18 cellular contexts compared by ENCODE assay signal in the genomic region with DNA sequence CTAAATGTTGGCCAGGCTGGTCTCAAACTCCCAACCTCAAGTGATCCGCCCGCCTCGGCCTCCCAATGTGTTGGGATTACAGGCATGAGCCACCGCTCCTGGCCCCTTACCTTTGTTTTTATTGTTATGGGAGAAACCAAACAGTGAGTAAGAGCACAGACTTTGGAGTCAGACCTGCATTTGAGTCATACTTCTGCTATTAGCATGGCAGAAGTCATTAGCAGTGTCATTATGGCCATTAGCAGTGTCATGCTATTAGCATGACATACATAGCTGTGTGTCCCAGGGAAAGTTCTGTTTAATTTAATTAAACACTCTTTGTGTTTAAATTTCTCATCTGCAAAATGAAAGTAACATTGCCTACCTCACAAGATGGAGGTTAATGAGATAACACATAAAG.
"Had no signal": no experiment of that assay in that cellular context is flagged by ENCODE, and none has a peak within 500 bp of the region (broad histone marks: within the 10 kb centered on the region; RNA-seq: fewer than 3 reads in every experiment).

No MANE protein-coding gene starts in this region.

- H3K36me3 Mint-ChIP-seq: type B pancreatic cell had no signal

- H3K4me3 Mint-ChIP-seq: dendritic cell treated with granulocyte-macrophage colony-stimulating factor and Interleukin-4, amounts not matched to agents 40 ng/mL and 50 ng/mL, for 4 days; naive thymus-derived CD4-positive, alpha-beta T cell; nephron progenitor cell; type B pancreatic cell had no signal

- H3K27me3 Mint-ChIP-seq: dendritic cell treated with granulocyte-macrophage colony-stimulating factor and Interleukin-4, amounts not matched to agents 40 ng/mL and 50 ng/mL, for 4 days; naive thymus-derived CD4-positive, alpha-beta T cell; type B pancreatic cell had no signal

- H3K9me3 ChIP-seq: heart left ventricle, psoas muscle, sigmoid colon had no signal

- H3K27ac Mint-ChIP-seq: dendritic cell treated with granulocyte-macrophage colony-stimulating factor and Interleukin-4, amounts not matched to agents 40 ng/mL and 50 ng/mL, for 4 days; nephron progenitor cell; type B pancreatic cell had no signal

- H3K9me3 Mint-ChIP-seq: dendritic cell treated with granulocyte-macrophage colony-stimulating factor and Interleukin-4, amounts not matched to agents 40 ng/mL and 50 ng/mL, for 4 days; naive thymus-derived CD4-positive, alpha-beta T cell; nephron progenitor cell; type B pancreatic cell had no signal

- ATAC-seq: heart left ventricle; left lobe of liver; naive thymus-derived CD4-positive, alpha-beta T cell; psoas muscle had no signal

- H3K4me1 Mint-ChIP-seq: nephron progenitor cell had no signal

- DNase-seq: erythroblast; heart left ventricle; hippocampal formation; kidney glomerular epithelial cell; mammary epithelial cell; naive thymus-derived CD4-positive, alpha-beta T cell; nephron progenitor cell; psoas muscle; sigmoid colon; stimulated activated CD4-positive, alpha-beta T cell treated with anti-CD3 and anti-CD28 coated beads, Interleukin-2, amount 100 ng/mL, for 24 hours; stimulated activated CD4-positive, alpha-beta T cell treated with anti-CD3 and anti-CD28 coated beads, Interleukin-4, amount 100 ng/mL, for 4 hours; stimulated activated naive CD4-positive, alpha-beta T cell had no signal

- FAIRE-seq: colon, frontal cortex, urothelium cell line had no signal
